8 cellular contexts compared by ENCODE assay signal in genomic region chr12:123269980-123270379, GRCh38. TPM values are rescaled to one million over a fixed set of nuclear protein-coding genes. Genes with fewer than 3 reads are reported as not detected.
A peak's percentile ranks its signal among the peaks of the same experiment; 100 is the strongest.
DNase-seq lines count a peak whose midpoint lies in the region; ATAC-seq, FAIRE-seq and TF ChIP-seq lines count a peak whose summit lies in the region.

No MANE protein-coding gene starts in this region.

- TF ChIP-seq POLR2A in GM18505 (IDR thresholded peaks at IDR 0.05; ENCODE audit: borderline replicate concordance, extremely low read depth, insufficient read depth, insufficient read length): no peak

- H3K4me3 ChIP-seq in coronary artery (peak overlapping the region; percentile 80), mucosa of descending colon (no peak overlapping the region)

- no peak for TF ChIP-seq CTCF in coronary artery (IDR thresholded peaks at IDR 0.05)
- TF ChIP-seq CTCF in mucosa of descending colon (IDR thresholded peaks at IDR 0.05): no peak
- TF ChIP-seq CTCF in GM20000 (IDR thresholded peaks at IDR 0.05; ENCODE audit: extremely low read depth, missing control alignments): no peak

- intact Hi-C loops in mucosa of descending colon (cut with DNase I, micrococcal nuclease): no loop called here

- H3K36me3 ChIP-seq in mucosa of descending colon (ENCODE audit: low read depth): no peaks in the 10 kb centered on the region

- DNase-seq in Daoy (ENCODE audit: low read depth) (peak; percentile 20), NCI-H526 treated with DMSO at 0.1 percent for 48 hours (lab: John Stamatoyannopoulos, UW) (peak; percentile 31), coronary artery (ENCODE audit: low spot score) (no peak), mucosa of descending colon (no peak), urothelium cell line (ENCODE audit: low spot score) (peak; percentile 42), GM20000 (ENCODE audit: low spot score) (no peak)

- no peak for FAIRE-seq in urothelium cell line (lab: Jason Lieb, UNC)

- no peaks in the 10 kb centered on the region for H3K9me3 ChIP-seq in mucosa of descending colon

- H3K27ac ChIP-seq in coronary artery: peak overlapping the region; percentile 82 to 95

- H3K4me1 ChIP-seq in mucosa of descending colon (ENCODE audit: low read depth): peaks cover 6% of the 10 kb centered on the region

- ATAC-seq in mucosa of descending colon (peak; percentile 13), GM18505 (IDR thresholded peaks at IDR 0.05; ENCODE audit: unreplicated experiment) (no peak), GM21423 (IDR thresholded peaks at IDR 0.05; ENCODE audit: unreplicated experiment) (no peak)

RNA-seq across cellular contexts. Expression of gene CDK2AP1, which starts 1.7 kb away (rescaled TPM):
- 78.0 and 102 TPM in 2 replicates for total RNA-seq in Daoy (2014; rRNA removed; shearing (Covaris generic))
- total RNA-seq in mucosa of descending colon: 100 to 1,000 TPM in 1 of 3 donors, 10 to 100 TPM in 2; 41.2 to 125 (median 61.9) TPM

RNA-seq across cellular contexts. Expression of gene MTRFR, which starts 36.7 kb away (rescaled TPM):
- 10.4 and 14.2 TPM in 2 replicates for total RNA-seq in Daoy (2014; rRNA removed; shearing (Covaris generic))
- total RNA-seq in mucosa of descending colon: 10 to 100 TPM in 2 of 3 donors, 1 to 10 TPM in 1; 9.0 to 11.2 (median 10.4) TPM

RNA-seq across cellular contexts. Expression of gene MPHOSPH9, which starts 37.0 kb away (rescaled TPM):
- 54.3 and 86.7 TPM in 2 replicates for total RNA-seq in Daoy (2014; rRNA removed; shearing (Covaris generic))
- total RNA-seq in mucosa of descending colon: 10 to 100 TPM; 19.6 to 28.7 (median 19.8) TPM

Comparison
In these comparisons a context has a peak if more than half of its experiments do, and no peak if none do; other contexts are left out.
1. DNase-seq: peak in Daoy (single experiment), NCI-H526 treated with DMSO at 0.1 percent for 48 hours (single experiment) and urothelium cell line (single experiment); none in coronary artery (single experiment), mucosa of descending colon (0 of 3) and GM20000 (single experiment).